In genomic region chr15:37764733-37765191, GRCh38 we compare ENCODE assay signal across 8 cellular contexts.
DNase-seq lines count a peak whose midpoint lies in the region; ATAC-seq, FAIRE-seq and TF ChIP-seq lines count a peak whose summit lies in the region.

No MANE protein-coding gene starts in this region.

- no peak overlapping the region for H4K5ac ChIP-seq in H9 (ENCODE audit: insufficient read length, low read depth, low read length)

- H3K56ac ChIP-seq in H9 (ENCODE audit: insufficient read length, low read depth, low read length) = no peak overlapping the region

- H3K27ac Mint-ChIP-seq in H9 = no peak overlapping the region

- no peak overlapping the region for H2AK5ac ChIP-seq in H9 (ENCODE audit: insufficient read length, low read length)

- no CpG with 5 or more reads among the region's 3 CpGs for WGBS in H9 (ENCODE audit: extremely low coverage, insufficient read length, low lambda C conversion rate)
- 2% methylated on average over 3 of the region's 3 CpGs for WGBS in K562 (ENCODE audit: insufficient coverage, low coverage, missing lambda C conversion rate)
- 47 to 52% methylated on average over 3 of the region's 3 CpGs for WGBS in tibial nerve, 2 donors

- H3K4me1 Mint-ChIP-seq in H9 = no peaks in the 10 kb centered on the region

- H3K79me2 ChIP-seq in H9 (ENCODE audit: insufficient read depth, low read length) (no peaks in the 10 kb centered on the region), K562 (ENCODE audit: control insufficient read depth, insufficient read depth, low read length) (no peaks in the 10 kb centered on the region)

- no peak overlapping the region for H2BK5ac ChIP-seq in H9 (ENCODE audit: insufficient read length, low read length)

- no peaks in the 10 kb centered on the region for H3K36me3 ChIP-seq in K562 (ENCODE audit: control insufficient read depth, insufficient read depth, low read length)
- H3K36me3 ChIP-seq in tibial nerve = no peaks in the 10 kb centered on the region

- FAIRE-seq in K562 (lab: Jason Lieb, UNC) = no peak

- H3K27me3 Mint-ChIP-seq in H9 (ENCODE audit: low read depth) = no peaks in the 10 kb centered on the region; the same call in 1 of the 2 replicates

- no peaks in the 10 kb centered on the region for H3K36me3 Mint-ChIP-seq in H9 (ENCODE audit: insufficient read depth in 1 of 3, low read depth in 3 of 3)

- H3K4me2 ChIP-seq in H9 (ENCODE audit: insufficient read depth, insufficient read length, low read length) (no peak overlapping the region), K562 (ENCODE audit: insufficient read depth, low read length) (no peak overlapping the region)

- H3K9ac ChIP-seq in H9 (ENCODE audit: extremely low read depth, insufficient read length, low read length) = no peak overlapping the region
- H3K9ac ChIP-seq in K562 (ENCODE audit: insufficient read depth in 1 of 2, low read depth in 2 of 2, low read length in 2 of 2) = no peak overlapping the region

- CTCF ChIA-PET in K562 (lab: Yijun Ruan, JAX; ENCODE audit: low intra/inter-chr PET ratio) = no interaction called here

- no peak overlapping the region for H4K91ac ChIP-seq in H9 (ENCODE audit: insufficient read length, low read depth, low read length)

- no peak overlapping the region for H3K18ac ChIP-seq in H9 (ENCODE audit: insufficient read length, low read depth, low read length)

- H3K9me1 ChIP-seq in K562 (ENCODE audit: control insufficient read depth, insufficient read depth, low read length) = no peaks in the 10 kb centered on the region

- no peak overlapping the region for H2BK120ac ChIP-seq in H9 (ENCODE audit: low read depth, low read length, poor library complexity, severe bottlenecking)

- H3K79me1 ChIP-seq in H9 (ENCODE audit: insufficient read depth, low read depth, low read length, poor library complexity, severe bottlenecking) = no peaks in the 10 kb centered on the region

- POLR2A ChIA-PET in K562 (lab: Yijun Ruan, JAX) = no interaction called here

- ATAC-seq in K562 = peak; percentile 84
- ATAC-seq in left lobe of liver = peak; percentile 97

- BruUV-seq in K562 (replicated peaks; lab: Mats Ljungman, UMichigan) = no TSS peak

- no peaks in the 10 kb centered on the region for H3K9me3 ChIP-seq in H9 (ENCODE audit: control insufficient read depth, low read depth, low read length)
- no peaks in the 10 kb centered on the region for H3K9me3 ChIP-seq in K562 (replicated peaks; ENCODE audit: control insufficient read depth, insufficient read depth, low read depth, low read length)
- no peaks in the 10 kb centered on the region for H3K9me3 ChIP-seq in tibial nerve

- H3K4me3 ChIP-seq in K562 = no peak overlapping the region
- H3K4me3 ChIP-seq in tibial nerve = no peak overlapping the region

- H4K20me1 ChIP-seq in H9 (ENCODE audit: control insufficient read depth, insufficient read depth, insufficient read length) (no peaks in the 10 kb centered on the region), K562 (replicated peaks; ENCODE audit: control insufficient read depth, insufficient read depth, low read length) (no peaks in the 10 kb centered on the region)

- intact Hi-C loops in K562 (cut with micrococcal nuclease) = no loop called here

- no peak overlapping the region for H2BK20ac ChIP-seq in H9 (ENCODE audit: low read depth, low read length, poor library complexity, severe bottlenecking)

- peaks cover 2% of the 10 kb centered on the region for H3K23me2 ChIP-seq in H9 (ENCODE audit: insufficient read length, low read depth, low read length, poor library complexity, severe bottlenecking)

- H3K27ac ChIP-seq in H9 (ENCODE audit: insufficient read length, low read depth, low read length) (no peak overlapping the region), K562 (ENCODE audit: extremely low read depth, low read depth, low read length) (no peak overlapping the region), tibial nerve (no peak overlapping the region)

- no peaks in the 10 kb centered on the region for H3K4me1 ChIP-seq in H9 (ENCODE audit: insufficient read depth, low read length)
- H3K4me1 ChIP-seq in K562 (replicated peaks in 1 of 2; ENCODE audit: control insufficient read depth in 2 of 2, insufficient read depth in 2 of 2, low read length in 2 of 2) = no peaks in the 10 kb centered on the region
- no peaks in the 10 kb centered on the region for H3K4me1 ChIP-seq in tibial nerve

- TF ChIP-seq CTCF in H9 (conservative IDR thresholded peaks at IDR 0.05) (peak; percentile 74), K562 (IDR thresholded peaks at IDR 0.05 in 2 of 3, conservative IDR thresholded peaks at IDR 0.05 in 1 of 3; ENCODE audit: insufficient read depth in 2 of 3, low read depth in 1 of 3, low read length in 3 of 3) (peak; percentile 35 to 62 (median 52); a peak in 5 of 6 replicates), tibial nerve (IDR thresholded peaks at IDR 0.05) (peak; percentile 12 to 49 (median 29))

- DNase-seq in NK-92 treated with Interleukin-12 subunit alpha and Interleukin-12 subunit beta, amount 100 ng/mL, for 24 hours (lab: John Stamatoyannopoulos, UW) = peak; percentile 14
- DNase-seq in NK-92 (lab: John Stamatoyannopoulos, UW; ENCODE audit: unreplicated experiment) (no peak), H9 (no peak), NCI-H524 (lab: John Stamatoyannopoulos, UW) (peak; percentile 11 to 59), K562 (ENCODE audit: extremely low read depth in 1 of 4, low spot score in 3 of 4) (peak; percentile 41 to 54 (median 52)), left lobe of liver (ENCODE audit: low spot score) (peak; percentile 57), tibial nerve (ENCODE audit: low spot score in 2 of 2) (peak in 1 of 2 donors; percentile 14), hypothalamus (lab: John Stamatoyannopoulos, UW) (no peak)

- H2BK15ac ChIP-seq in H9 (ENCODE audit: low read depth, low read length) = no peak overlapping the region

- H3K4ac ChIP-seq in H9 (ENCODE audit: low read depth, low read length) = no peak overlapping the region

- no peak overlapping the region for H3K23ac ChIP-seq in H9 (ENCODE audit: insufficient read length, low read depth, low read length)

- H3T11ph ChIP-seq in H9 (ENCODE audit: low read length) = no peak overlapping the region

- H2AFZ ChIP-seq in H9 (ENCODE audit: low read length) (no peak overlapping the region), K562 (ENCODE audit: low read depth, low read length) (peak overlapping the region; percentile 50; the same call in 1 of the 2 replicates)

- in situ Hi-C loops in K562 (cut with MboI) = no loop called here

- TF ChIP-seq EP300 in K562 (IDR thresholded peaks at IDR 0.05; ENCODE audit: low read length) (no peak), tibial nerve (IDR thresholded peaks at IDR 0.05) (no peak)

- TF ChIP-seq POLR2A in K562 (conservative IDR thresholded peaks at IDR 0.05) = no peak
- no peak for TF ChIP-seq POLR2A in tibial nerve (IDR thresholded peaks at IDR 0.05)

- H3K27me3 ChIP-seq in H9 (ENCODE audit: insufficient read depth, low read length) (no peaks in the 10 kb centered on the region), K562 (ENCODE audit: control insufficient read depth in 2 of 2, insufficient read depth in 2 of 2, low read length in 2 of 2) (no peaks in the 10 kb centered on the region), tibial nerve (no peaks in the 10 kb centered on the region)

- H3K14ac ChIP-seq in H9 (ENCODE audit: insufficient read depth, low read length) = no peak overlapping the region

- no peak overlapping the region for H2BK12ac ChIP-seq in H9 (ENCODE audit: insufficient read length, low read depth, low read length)

- H3K4me3 Mint-ChIP-seq in H9 = no peak overlapping the region

- no peaks in the 10 kb centered on the region for H3K9me3 Mint-ChIP-seq in H9

- peak in 1 of 2 experiments; percentile 45; a peak in 3 of 4 replicates for TF ChIP-seq RAD21 in K562 (CRISPR knock-in tag; conservative IDR thresholded peaks at IDR 0.05 in 1 of 2, IDR thresholded peaks at IDR 0.05 in 1 of 2)

- no peak overlapping the region for H4K8ac ChIP-seq in H9 (replicated peaks; ENCODE audit: insufficient read length, low read depth, low read length)

TF ChIP-seq in K562, 482 proteins besides CTCF, POLR2A, EP300 and RAD21:
- TF ChIP-seq, protein P1, sequence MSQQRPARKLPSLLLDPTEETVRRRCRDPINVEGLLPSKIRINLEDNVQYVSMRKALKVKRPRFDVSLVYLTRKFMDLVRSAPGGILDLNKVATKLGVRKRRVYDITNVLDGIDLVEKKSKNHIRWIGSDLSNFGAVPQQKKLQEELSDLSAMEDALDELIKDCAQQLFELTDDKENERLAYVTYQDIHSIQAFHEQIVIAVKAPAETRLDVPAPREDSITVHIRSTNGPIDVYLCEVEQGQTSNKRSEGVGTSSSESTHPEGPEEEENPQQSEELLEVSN (IDR thresholded peaks at IDR 0.05; ENCODE audit: borderline replicate concordance in 1 of 2, extremely low read depth in 1 of 2, insufficient read depth in 1 of 2, insufficient read length in 1 of 2, low read depth in 1 of 2, low read length in 1 of 2, poor library complexity in 1 of 2, severe bottlenecking in 1 of 2) = peak in 1 of 2 experiments; percentile 12
- no peak for TF ChIP-seq HMG20B (CRISPR knock-in tag; IDR thresholded peaks at IDR 0.05)
- TF ChIP-seq, protein P2, sequence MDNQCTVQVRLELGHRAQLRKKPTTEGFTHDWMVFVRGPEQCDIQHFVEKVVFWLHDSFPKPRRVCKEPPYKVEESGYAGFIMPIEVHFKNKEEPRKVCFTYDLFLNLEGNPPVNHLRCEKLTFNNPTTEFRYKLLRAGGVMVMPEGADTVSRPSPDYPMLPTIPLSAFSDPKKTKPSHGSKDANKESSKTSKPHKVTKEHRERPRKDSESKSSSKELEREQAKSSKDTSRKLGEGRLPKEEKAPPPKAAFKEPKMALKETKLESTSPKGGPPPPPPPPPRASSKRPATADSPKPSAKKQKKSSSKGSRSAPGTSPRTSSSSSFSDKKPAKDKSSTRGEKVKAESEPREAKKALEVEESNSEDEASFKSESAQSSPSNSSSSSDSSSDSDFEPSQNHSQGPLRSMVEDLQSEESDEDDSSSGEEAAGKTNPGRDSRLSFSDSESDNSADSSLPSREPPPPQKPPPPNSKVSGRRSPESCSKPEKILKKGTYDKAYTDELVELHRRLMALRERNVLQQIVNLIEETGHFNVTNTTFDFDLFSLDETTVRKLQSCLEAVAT (IDR thresholded peaks at IDR 0.05) = no peak
- peak; percentile 46; the same call in 1 of the 2 replicates for TF ChIP-seq EHMT2 (IDR thresholded peaks at IDR 0.05)
- TF ChIP-seq YY1 (IDR thresholded peaks at IDR 0.05; ENCODE audit: borderline replicate concordance in 1 of 3, control insufficient read depth in 1 of 3, extremely low read depth in 1 of 3, insufficient read depth in 3 of 3, insufficient read length in 1 of 3, insufficient replicate concordance in 2 of 3, low read depth in 1 of 3, low read length in 2 of 3) = peak in 1 of 3 experiments; percentile 83

Comparison
In these comparisons a context has a peak if more than half of its experiments do, and no peak if none do; other contexts are left out.
1. DNase-seq: peak in NK-92 treated with Interleukin-12 subunit alpha and Interleukin-12 subunit beta, amount 100 ng/mL, for 24 hours (single experiment), NCI-H524 (2 of 2), K562 (4 of 4) and left lobe of liver (single experiment); none in NK-92 (single experiment), H9 (single experiment) and hypothalamus (0 of 51).
2. Peak in every context shown above with its lines, with median percentiles within 50 percentile points of each other: CTCF ChIP-seq.